22 cellular contexts compared by ENCODE assay signal in genomic region chr11:70064726-70065317, GRCh38. TPM values are rescaled to one million over a fixed set of nuclear protein-coding genes. Genes with fewer than 3 reads are reported as not detected.
DNase-seq lines count a peak whose midpoint lies in the region; ATAC-seq and TF ChIP-seq lines count a peak whose summit lies in the region.
"Had no signal": no experiment of that assay in that cellular context is flagged by ENCODE, and none has a peak within 500 bp of the region (broad histone marks: within the 10 kb centered on the region; RNA-seq: fewer than 3 reads in every experiment).

No MANE protein-coding gene starts in this region.

- no peaks in the 10 kb centered on the region for H3K9me2 ChIP-seq in PC-3 (replicated peaks; ENCODE audit: low read length)

- H3K27ac ChIP-seq in PC-3 (ENCODE audit: low read length) (peak overlapping the region; percentile 87), neural progenitor cell (no peak overlapping the region)
- H3K27ac ChIP-seq: heart left ventricle, SJSA1, stomach, tibial nerve had no signal

- H3K4me3 ChIP-seq in PC-3 (ENCODE audit: low read length) (no peak overlapping the region), neural progenitor cell (no peak overlapping the region)
- H3K4me3 ChIP-seq: BLaER1, heart left ventricle, SJSA1, skin epidermis, stomach, tibial nerve had no signal

- H3K36me3 ChIP-seq in PC-3 (ENCODE audit: low read depth, low read length) (no peaks in the 10 kb centered on the region), neural progenitor cell (no peaks in the 10 kb centered on the region)
- H3K36me3 ChIP-seq: BLaER1, heart left ventricle, SJSA1, stomach, tibial nerve had no signal

- POLR2A ChIA-PET in PC-3 (lab: Charles Lee; ENCODE audit: unreplicated experiment) = no interaction called here

- no peaks in the 10 kb centered on the region for H3K36me3 Mint-ChIP-seq in neural progenitor cell
- no peaks in the 10 kb centered on the region for H3K36me3 Mint-ChIP-seq in activated T-helper 1 cell treated with anti-CD3 and anti-CD28 coated beads, Interleukin-12 subunit alpha, Interleukin-12 subunit beta, Interleukin-2, Interleukin-4 antibody, amounts not matched to agents 30 ng/mL and 10 ng/mL and 1 ng/mL, durations not matched to agents 14 hours and 24 hours and 36 hours (ENCODE audit: low read depth)
- H3K36me3 Mint-ChIP-seq: naive B cell had no signal

- peaks cover 48% of the 10 kb centered on the region for H3K4me1 ChIP-seq in PC-3 (ENCODE audit: insufficient read depth, low read length)
- peaks cover 18% of the 10 kb centered on the region for H3K4me1 ChIP-seq in neural progenitor cell
- H3K4me1 ChIP-seq: tibial nerve had no signal

- H3K4me1 Mint-ChIP-seq in neural progenitor cell = peaks cover 23% of the 10 kb centered on the region
- no peaks in the 10 kb centered on the region for H3K4me1 Mint-ChIP-seq in activated T-helper 1 cell treated with anti-CD3 and anti-CD28 coated beads, Interleukin-12 subunit alpha, Interleukin-12 subunit beta, Interleukin-2, Interleukin-4 antibody, amounts not matched to agents 30 ng/mL and 10 ng/mL and 1 ng/mL, durations not matched to agents 14 hours and 24 hours and 36 hours (ENCODE audit: low read depth)
- H3K4me1 Mint-ChIP-seq: activated naive CD8-positive, alpha-beta T cell treated with anti-CD3 and anti-CD28 coated beads, Interleukin-2, amount 50 U/mL, for 24 hours; naive B cell had no signal

- ATAC-seq in PC-3 (no peak), esophagus mucosa (peak; percentile 63), GM21526 (IDR thresholded peaks at IDR 0.05; ENCODE audit: low FRiP score, unreplicated experiment) (no peak)
- ATAC-seq: activated naive CD8-positive, alpha-beta T cell treated with anti-CD3 and anti-CD28 coated beads, Interleukin-2, amount 50 U/mL, for 24 hours; heart left ventricle; left cardiac atrium had no signal

- H3K4me2 ChIP-seq in PC-3 (ENCODE audit: low read length) = 0 out of 2 replicates have a peak overlapping the region, but pooled peaks have one; percentile 34
- no peak overlapping the region for H3K4me2 ChIP-seq in neural progenitor cell
- H3K4me2 ChIP-seq: BLaER1 had no signal

- TF ChIP-seq CTCF in GM13976 (IDR thresholded peaks at IDR 0.05; ENCODE audit: borderline replicate concordance, control extremely low read depth, extremely low read depth, insufficient read depth, missing control alignments) = no peak
- TF ChIP-seq CTCF in PC-3 (conservative IDR thresholded peaks at IDR 0.05; ENCODE audit: low read depth, low read length) = no peak
- no peak for TF ChIP-seq CTCF in neural progenitor cell (IDR thresholded peaks at IDR 0.05)

- DNase-seq in GM13976 (ENCODE audit: low spot score) (peak; percentile 6), PC-3 (peak; percentile 56), neural progenitor cell (ENCODE audit: low spot score) (no peak)
- no peak for DNase-seq in activated T-helper 1 cell treated with anti-CD3 and anti-CD28 coated beads, Interleukin-12 subunit alpha, Interleukin-12 subunit beta, Interleukin-2, Interleukin-4 antibody, amounts not matched to agents 30 ng/mL and 10 ng/mL and 1 ng/mL, durations not matched to agents 14 hours and 24 hours and 36 hours (ENCODE audit: low spot score)
- no peak for DNase-seq in stimulated activated naive CD4-positive, alpha-beta T cell (lab: John Stamatoyannopoulos, UW)
- DNase-seq: activated CD4-positive, CD25-positive, alpha-beta regulatory T cell; activated gamma-delta T cell treated with Interleukin-2 at 50 U/mL for 16 hours; activated naive CD8-positive, alpha-beta T cell treated with anti-CD3 and anti-CD28 coated beads, Interleukin-2, amount 50 U/mL, for 24 hours; foreskin fibroblast; heart left ventricle; left cardiac atrium; naive B cell; NCI-H1092 treated with DMSO at 0.1 percent for 48 hours; NCI-H187 treated with DMSO at 0.1 percent for 48 hours; stomach; T-helper 1 cell had no signal

- peak overlapping the region; percentile 3 for H3K27ac Mint-ChIP-seq in neural progenitor cell
- no peak overlapping the region for H3K27ac Mint-ChIP-seq in activated T-helper 1 cell treated with anti-CD3 and anti-CD28 coated beads, Interleukin-12 subunit alpha, Interleukin-12 subunit beta, Interleukin-2, Interleukin-4 antibody, amounts not matched to agents 30 ng/mL and 10 ng/mL and 1 ng/mL, durations not matched to agents 14 hours and 24 hours and 36 hours
- H3K27ac Mint-ChIP-seq: activated naive CD8-positive, alpha-beta T cell treated with anti-CD3 and anti-CD28 coated beads, Interleukin-2, amount 50 U/mL, for 24 hours had no signal

- in situ Hi-C loops in GM13976 (cut with MboI; ENCODE audit: low sequenced_read_pairs, unreplicated experiment) = no loop called here

- CTCF ChIA-PET in PC-3 (lab: Charles Lee) = interaction anchor here (0.6 to 0.7 kb wide), 2 partner anchors 95 to 149 kb away, joined by 3 read pairs; no protein-coding TSS in a partner anchor

- H3K9ac ChIP-seq in PC-3 (ENCODE audit: low read length) (peak overlapping the region; percentile 55; the same call in 1 of the 2 replicates), neural progenitor cell (no peak overlapping the region)
- H3K9ac ChIP-seq: BLaER1 had no signal

- H3K4me3 Mint-ChIP-seq in neural progenitor cell = no peak overlapping the region
- H3K4me3 Mint-ChIP-seq in activated T-helper 1 cell treated with anti-CD3 and anti-CD28 coated beads, Interleukin-12 subunit alpha, Interleukin-12 subunit beta, Interleukin-2, Interleukin-4 antibody, amounts not matched to agents 30 ng/mL and 10 ng/mL and 1 ng/mL, durations not matched to agents 14 hours and 24 hours and 36 hours = no peak overlapping the region
- H3K4me3 Mint-ChIP-seq: activated naive CD8-positive, alpha-beta T cell treated with anti-CD3 and anti-CD28 coated beads, Interleukin-2, amount 50 U/mL, for 24 hours; naive B cell had no signal

- no peaks in the 10 kb centered on the region for H3K27me3 ChIP-seq in PC-3 (ENCODE audit: low read length)
- peaks cover 12% of the 10 kb centered on the region for H3K27me3 ChIP-seq in neural progenitor cell
- H3K27me3 ChIP-seq: BLaER1 had no signal

- H2AFZ ChIP-seq in PC-3 (ENCODE audit: low read length) = no peak overlapping the region
- no peak overlapping the region for H2AFZ ChIP-seq in neural progenitor cell (replicated peaks)

- no peaks in the 10 kb centered on the region for H4K20me1 ChIP-seq in PC-3 (ENCODE audit: low read length)
- H4K20me1 ChIP-seq in neural progenitor cell (ENCODE audit: low read depth) = peaks cover 6% of the 10 kb centered on the region
- H4K20me1 ChIP-seq: BLaER1 had no signal

- no peaks in the 10 kb centered on the region for H3K9me3 ChIP-seq in PC-3 (ENCODE audit: low read length)
- H3K9me3 ChIP-seq in neural progenitor cell (ENCODE audit: low read depth) = no peaks in the 10 kb centered on the region
- H3K9me3 ChIP-seq: BLaER1, heart left ventricle, SJSA1, stomach, tibial nerve had no signal

- BruUV-seq in PC-3 (replicated peaks; lab: Mats Ljungman, UMichigan) = TSS peak; percentile 44

- intact Hi-C loops in PC-3 (cut with micrococcal nuclease) = no loop called here
- intact Hi-C loops in activated T-helper 1 cell treated with anti-CD3 and anti-CD28 coated beads, Interleukin-12 subunit alpha, Interleukin-12 subunit beta, Interleukin-2, Interleukin-4 antibody, amounts not matched to agents 30 ng/mL and 10 ng/mL and 1 ng/mL, durations not matched to agents 14 hours and 24 hours and 36 hours (cut with micrococcal nuclease) = no loop called here

- H3K79me2 ChIP-seq in PC-3 (ENCODE audit: low read length) (no peaks in the 10 kb centered on the region), neural progenitor cell (ENCODE audit: low read depth) (no peaks in the 10 kb centered on the region)

- H3K9me3 Mint-ChIP-seq in neural progenitor cell = peaks cover 3% of the 10 kb centered on the region
- no peaks in the 10 kb centered on the region for H3K9me3 Mint-ChIP-seq in activated T-helper 1 cell treated with anti-CD3 and anti-CD28 coated beads, Interleukin-12 subunit alpha, Interleukin-12 subunit beta, Interleukin-2, Interleukin-4 antibody, amounts not matched to agents 30 ng/mL and 10 ng/mL and 1 ng/mL, durations not matched to agents 14 hours and 24 hours and 36 hours
- H3K9me3 Mint-ChIP-seq: activated naive CD8-positive, alpha-beta T cell treated with anti-CD3 and anti-CD28 coated beads, Interleukin-2, amount 50 U/mL, for 24 hours had no signal

- H3K27me3 Mint-ChIP-seq in neural progenitor cell (ENCODE audit: insufficient read depth, low read depth) = peaks cover 18% of the 10 kb centered on the region
- peaks cover 10% of the 10 kb centered on the region for H3K27me3 Mint-ChIP-seq in activated T-helper 1 cell treated with anti-CD3 and anti-CD28 coated beads, Interleukin-12 subunit alpha, Interleukin-12 subunit beta, Interleukin-2, Interleukin-4 antibody, amounts not matched to agents 30 ng/mL and 10 ng/mL and 1 ng/mL, durations not matched to agents 14 hours and 24 hours and 36 hours (ENCODE audit: insufficient read depth)

- no peaks in the 10 kb centered on the region for H3F3A ChIP-seq in PC-3 (ENCODE audit: low read length, unreplicated experiment)
- H3F3A ChIP-seq in neural progenitor cell (ENCODE audit: low read depth) = peaks cover 22% of the 10 kb centered on the region

RNA-seq across cellular contexts. Expression of gene ANO1, which starts 13.3 kb away (rescaled TPM):
- total RNA-seq in PC-3 (2014; rRNA removed) (184 and 244 TPM in 2 replicates), esophagus mucosa (7.9 TPM), neural progenitor cell (ENCODE audit: low replicate concordance) (0.19 TPM in 1 of 2 replicates, not detected in the other)
- total RNA-seq in activated T-helper 1 cell treated with anti-CD3 and anti-CD28 coated beads, Interleukin-12 subunit alpha, Interleukin-12 subunit beta, Interleukin-2, Interleukin-4 antibody, amounts not matched to agents 30 ng/mL and 10 ng/mL and 1 ng/mL, durations not matched to agents 14 hours and 24 hours and 36 hours = not detected in 2 replicates

Comparison
In these comparisons a context has a peak if more than half of its experiments do, and no peak if none do; other contexts are left out.
1. DNase-seq: peak in GM13976 (single experiment) and PC-3 (single experiment); none in neural progenitor cell (single experiment), activated T-helper 1 cell treated with anti-CD3 and anti-CD28 coated beads, Interleukin-12 subunit alpha, Interleukin-12 subunit beta, Interleukin-2, Interleukin-4 antibody, amounts not matched to agents 30 ng/mL and 10 ng/mL and 1 ng/mL, durations not matched to agents 14 hours and 24 hours and 36 hours (single experiment) and stimulated activated naive CD4-positive, alpha-beta T cell (0 of 6).
2. RNA of gene ANO1, which starts 13.3 kb away (total RNA-seq): 184 to 244 TPM in PC-3; 7.9 TPM in esophagus mucosa (single experiment), 0.19 TPM in neural progenitor cell and not detected in activated T-helper 1 cell treated with anti-CD3 and anti-CD28 coated beads, Interleukin-12 subunit alpha, Interleukin-12 subunit beta, Interleukin-2, Interleukin-4 antibody, amounts not matched to agents 30 ng/mL and 10 ng/mL and 1 ng/mL, durations not matched to agents 14 hours and 24 hours and 36 hours; every median in the first group is over 10 times any median in the second.